In the genomic region with DNA sequence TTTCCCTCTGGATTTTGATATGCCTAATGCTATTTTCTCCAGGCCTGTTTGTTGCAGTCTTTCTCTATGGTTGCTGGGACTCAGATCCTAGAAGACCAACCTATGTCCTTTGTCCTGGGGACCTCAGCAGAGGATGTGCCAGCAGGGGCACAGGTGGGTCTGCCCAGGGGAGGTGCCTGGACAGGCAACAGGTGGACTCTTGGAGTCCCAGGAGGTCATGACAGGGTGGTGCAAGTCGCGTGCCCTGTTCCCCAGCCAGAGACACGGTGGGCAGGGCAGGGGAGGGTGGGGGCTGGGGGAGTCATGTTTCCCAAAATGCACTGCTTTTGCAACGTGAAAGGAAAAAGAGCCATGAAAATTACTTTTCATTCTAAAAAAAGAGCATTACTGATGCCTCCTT, we compare ENCODE assay signal across 22 cellular contexts. TPM values are rescaled to one million over a fixed set of nuclear protein-coding genes. Genes with fewer than 3 reads are reported as not detected.
"Had no signal": no experiment of that assay in that cellular context is flagged by ENCODE, and none has a peak within 500 bp of the region (broad histone marks: within the 10 kb centered on the region; RNA-seq: fewer than 3 reads in every experiment).

No MANE protein-coding gene starts in this region.

- H3K27ac ChIP-seq: brain microvascular endothelial cell, SK-N-MC, stomach, upper lobe of right lung had no signal

- ATAC-seq: activated T-helper 17 cell treated with anti-CD3 and anti-CD28 coated beads, Interleukin-2, amount 50 U/mL, for 72 hours; left colon; stimulated activated effector memory CD8-positive, alpha-beta T cell treated with anti-CD3 and anti-CD28 coated beads, Interleukin-12 subunit alpha, Interleukin-12 subunit beta, amount 100 ng/mL, for 72 hours; upper lobe of right lung had no signal

- H3K27me3 ChIP-seq: brain microvascular endothelial cell, heart left ventricle, stomach, upper lobe of right lung had no signal

- H3K36me3 ChIP-seq: brain microvascular endothelial cell, heart left ventricle, stomach, upper lobe of right lung had no signal

- DNase-seq: activated CD4-positive, alpha-beta T cell treated with anti-CD3 and anti-CD28 coated beads, Interleukin-2, amount 50 U/mL, for 4 hours; activated naive CD4-positive, alpha-beta T cell treated with anti-CD3 and anti-CD28 coated beads for 36 hours; activated T-cell treated with anti-CD3 and anti-CD28 coated beads, Interleukin-2, amount 50 U/mL, for 1 hour; brain microvascular endothelial cell; central memory CD4-positive, alpha-beta T cell; cortex of kidney; left colon; mammary epithelial cell; nephron progenitor cell; occipital lobe; stimulated activated CD4-positive, alpha-beta T cell treated with anti-CD3 and anti-CD28 coated beads, Interleukin-4, amount 100 ng/mL, for 1 hour; stomach; upper lobe of right lung had no signal

- H3K9me3 ChIP-seq: heart left ventricle, stomach, upper lobe of right lung had no signal

- H3K4me3 ChIP-seq: heart left ventricle, SK-N-MC, skin epidermis, stomach, upper lobe of right lung had no signal

RNA-seq across cellular contexts. Expression of a gene that starts 26.3 kb away (rescaled TPM):
- total RNA-seq: activated T-helper 17 cell treated with anti-CD3 and anti-CD28 coated beads, Interleukin-2, amount 50 U/mL, for 72 hours; myocyte had no signal

RNA-seq across cellular contexts. Expression of a gene that starts 47.8 kb away (rescaled TPM):
- total RNA-seq: frontal cortex, myocyte, occipital lobe, progenitor cell of endocrine pancreas, temporal lobe had no signal
